ENCODE assay signal across 20 cellular contexts in the genomic region with DNA sequence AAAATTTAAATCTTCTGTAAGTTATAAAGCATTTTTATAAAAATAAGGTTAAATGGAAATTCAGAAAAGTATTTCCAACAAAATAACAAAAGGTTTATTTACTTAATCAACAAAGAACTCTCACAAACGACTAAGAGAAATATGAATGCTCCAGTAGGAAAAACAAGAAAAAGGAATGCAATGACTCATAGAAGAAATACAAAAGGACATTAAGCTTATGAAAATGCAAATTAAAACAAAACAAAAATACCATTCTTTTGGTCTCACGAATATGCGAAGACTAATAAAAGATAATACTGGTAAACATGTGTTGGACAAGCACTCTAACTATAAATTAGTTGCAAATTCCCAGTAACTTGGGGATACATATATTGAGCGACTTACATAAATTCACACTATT. TPM values are rescaled to one million over a fixed set of nuclear protein-coding genes. Genes with fewer than 3 reads are reported as not detected.
DNase-seq lines count a peak whose midpoint lies in the region; ATAC-seq, FAIRE-seq and TF ChIP-seq lines count a peak whose summit lies in the region.
"Had no signal": no experiment of that assay in that cellular context is flagged by ENCODE, and none has a peak within 500 bp of the region (broad histone marks: within the 10 kb centered on the region; RNA-seq: fewer than 3 reads in every experiment).

No MANE protein-coding gene starts in this region.

- no peaks in the 10 kb centered on the region for H3K9me3 ChIP-seq in SK-N-SH

- no peaks in the 10 kb centered on the region for H3K36me3 ChIP-seq in SK-N-SH (replicated peaks in 1 of 2; ENCODE audit: control insufficient read depth in 1 of 2, insufficient read depth in 2 of 2, low read length in 1 of 2)
- H3K36me3 ChIP-seq in bronchial epithelial cell (ENCODE audit: control insufficient read depth, insufficient read depth, low read length), result no peaks in the 10 kb centered on the region
- H3K36me3 ChIP-seq in H7 (replicated peaks; ENCODE audit: control insufficient read depth, insufficient read depth, low read length), result no peaks in the 10 kb centered on the region

- H3K9me2 ChIP-seq in SK-N-SH, result no peaks in the 10 kb centered on the region

- H3K4me3 ChIP-seq in SK-N-SH (ENCODE audit: low read depth in 2 of 2, low read length in 1 of 2), result no peak overlapping the region
- H3K4me3 ChIP-seq in bronchial epithelial cell (ENCODE audit: low read depth, low read length), result no peak overlapping the region
- no peak overlapping the region for H3K4me3 ChIP-seq in H7 (ENCODE audit: insufficient read depth, low read depth, low read length)
- H3K4me3 ChIP-seq: GM12878 had no signal

- TF ChIP-seq CTCF in SK-N-SH (IDR thresholded peaks at IDR 0.05) (no peak), bronchial epithelial cell (IDR thresholded peaks at IDR 0.05; ENCODE audit: insufficient read depth, low read length, severe bottlenecking) (no peak)

- no peaks in the 10 kb centered on the region for H4K20me1 ChIP-seq in SK-N-SH (ENCODE audit: insufficient read depth)

- 70% methylated on average over 4 of the region's 4 CpGs for WGBS in SK-N-SH (ENCODE audit: low lambda C conversion rate)

- ATAC-seq in SK-N-SH treated with all-trans-retinoic acid at 6 μM for 48 hours (no peak), GM18517 (IDR thresholded peaks at IDR 0.05; ENCODE audit: unreplicated experiment) (no peak)
- ATAC-seq: GM12878, Panc1 had no signal

- DNase-seq in SK-N-SH (no peak), bronchial epithelial cell (ENCODE audit: low read depth) (peak; percentile 15), frontal cortex (ENCODE audit: low spot score in 2 of 2) (no peak), H7 (no peak), cerebellar cortex (ENCODE audit: low spot score) (no peak), SIG-M5 treated with dmso at 0.1 percent for 504 hours (lab: John Stamatoyannopoulos, UW; ENCODE audit: unreplicated experiment) (no peak)
- DNase-seq: COR-L47, DMS153, NCI-H1092 treated with DMSO at 0.1 percent for 48 hours, NCI-H1694, NCI-H748 treated with DMSO at 0.1 percent for 48 hours, SHP77 had no signal

- POLR2A ChIA-PET in SK-N-SH (lab: Yijun Ruan, JAX), result no interaction called here

- peaks cover 0 to 3% of the 10 kb centered on the region in 2 experiments; a peak in 1 of 4 replicates for H3K4me1 ChIP-seq in SK-N-SH (ENCODE audit: control insufficient read depth in 1 of 2, insufficient read depth in 2 of 2, low read depth in 1 of 2, low read length in 1 of 2)

- H3K4me2 ChIP-seq in SK-N-SH, result no peak overlapping the region

- CTCF ChIA-PET in SK-N-SH (lab: Yijun Ruan, JAX), result interaction anchor here (1.0 kb wide), 1 partner anchor 78 kb away, joined by 3 read pairs; no protein-coding TSS in a partner anchor

- no peak for TF ChIP-seq RAD21 in SK-N-SH (IDR thresholded peaks at IDR 0.05; ENCODE audit: low read length)

- peak overlapping the region; percentile 39; the same call in 1 of the 2 replicates for H2AFZ ChIP-seq in SK-N-SH (ENCODE audit: low read depth)

- TF ChIP-seq EP300 in SK-N-SH (IDR thresholded peaks at IDR 0.05; ENCODE audit: borderline replicate concordance in 1 of 2, low read depth in 1 of 2, low read length in 1 of 2), result no peak

- H3K79me2 ChIP-seq in SK-N-SH (ENCODE audit: insufficient read depth), result no peaks in the 10 kb centered on the region

- H3K9ac ChIP-seq in SK-N-SH, result no peak overlapping the region

- H3K27ac ChIP-seq in SK-N-SH (ENCODE audit: low read depth in 2 of 2, low read length in 1 of 2), result no peak overlapping the region
- H3K27ac ChIP-seq: 22Rv1, C4-2B had no signal

- FAIRE-seq in bronchial epithelial cell (lab: Jason Lieb, UNC) (no peak), frontal cortex (lab: Jason Lieb, UNC) (peak; percentile 76)
- FAIRE-seq: GM12878, GM18507, HTR-8/SVneo had no signal

- no peaks in the 10 kb centered on the region for H3F3A ChIP-seq in SK-N-SH (replicated peaks; ENCODE audit: insufficient read depth)

- H3K27me3 ChIP-seq in SK-N-SH (ENCODE audit: insufficient read depth) (no peaks in the 10 kb centered on the region), bronchial epithelial cell (ENCODE audit: control insufficient read depth, insufficient read depth, low read length) (no peaks in the 10 kb centered on the region), H7 (ENCODE audit: control insufficient read depth, insufficient read depth, low read length) (no peaks in the 10 kb centered on the region)

TF ChIP-seq in SK-N-SH, 30 proteins besides CTCF, POLR2A, EP300 and RAD21:
- TF ChIP-seq MEF2A (IDR thresholded peaks at IDR 0.05; ENCODE audit: borderline replicate concordance, low read depth) (no peak), FOXJ3 (CRISPR knock-in tag; IDR thresholded peaks at IDR 0.05) (no peak), TEAD4 (IDR thresholded peaks at IDR 0.05; ENCODE audit: borderline replicate concordance, insufficient read depth) (no peak)
- TF ChIP-seq, protein P1, sequence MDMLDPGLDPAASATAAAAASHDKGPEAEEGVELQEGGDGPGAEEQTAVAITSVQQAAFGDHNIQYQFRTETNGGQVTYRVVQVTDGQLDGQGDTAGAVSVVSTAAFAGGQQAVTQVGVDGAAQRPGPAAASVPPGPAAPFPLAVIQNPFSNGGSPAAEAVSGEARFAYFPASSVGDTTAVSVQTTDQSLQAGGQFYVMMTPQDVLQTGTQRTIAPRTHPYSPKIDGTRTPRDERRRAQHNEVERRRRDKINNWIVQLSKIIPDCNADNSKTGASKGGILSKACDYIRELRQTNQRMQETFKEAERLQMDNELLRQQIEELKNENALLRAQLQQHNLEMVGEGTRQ (IDR thresholded peaks at IDR 0.05; ENCODE audit: borderline replicate concordance, low read depth, low read length), result no peak

TF ChIP-seq in SK-N-SH treated with all-trans-retinoic acid at 6 μM for 48 hours, 23 proteins besides CTCF, POLR2A, EP300 and RAD21:
- TF ChIP-seq ZC3H10 (CRISPR knock-in tag; IDR thresholded peaks at IDR 0.05) (no peak), ZNF8 (CRISPR knock-in tag; IDR thresholded peaks at IDR 0.05) (no peak), BACH2 (CRISPR knock-in tag; IDR thresholded peaks at IDR 0.05; ENCODE audit: borderline replicate concordance) (no peak), SNAI2 (CRISPR knock-in tag; IDR thresholded peaks at IDR 0.05) (no peak)
- TF ChIP-seq, protein P2, sequence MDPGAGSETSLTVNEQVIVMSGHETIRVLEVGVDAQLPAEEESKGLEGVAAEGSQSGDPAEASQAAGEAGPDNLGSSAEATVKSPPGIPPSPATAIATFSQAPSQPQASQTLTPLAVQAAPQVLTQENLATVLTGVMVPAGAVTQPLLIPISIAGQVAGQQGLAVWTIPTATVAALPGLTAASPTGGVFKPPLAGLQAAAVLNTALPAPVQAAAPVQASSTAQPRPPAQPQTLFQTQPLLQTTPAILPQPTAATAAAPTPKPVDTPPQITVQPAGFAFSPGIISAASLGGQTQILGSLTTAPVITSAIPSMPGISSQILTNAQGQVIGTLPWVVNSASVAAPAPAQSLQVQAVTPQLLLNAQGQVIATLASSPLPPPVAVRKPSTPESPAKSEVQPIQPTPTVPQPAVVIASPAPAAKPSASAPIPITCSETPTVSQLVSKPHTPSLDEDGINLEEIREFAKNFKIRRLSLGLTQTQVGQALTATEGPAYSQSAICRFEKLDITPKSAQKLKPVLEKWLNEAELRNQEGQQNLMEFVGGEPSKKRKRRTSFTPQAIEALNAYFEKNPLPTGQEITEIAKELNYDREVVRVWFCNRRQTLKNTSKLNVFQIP (CRISPR knock-in tag; IDR thresholded peaks at IDR 0.05; ENCODE audit: borderline replicate concordance, low read depth), result no peak

RNA-seq across cellular contexts. Expression of gene TBC1D5, which starts 17.5 kb away (rescaled TPM):
- polyA plus RNA-seq in SK-N-SH (2012; rRNA removed), result 19.5 and 22.5 TPM in 2 replicates
- 22.1 and 24.4 TPM in 2 replicates for polyA plus RNA-seq in SK-N-SH (2012; cell fraction: cytosol; rRNA removed)
- polyA plus RNA-seq in SK-N-SH (2012; cell fraction: nucleus; rRNA removed), result 9.1 and 15.2 TPM in 2 replicates
- total RNA-seq in bronchial epithelial cell (52.6 and 67.1 TPM in 2 replicates), frontal cortex (77.5 TPM)
- 26.8 and 56.0 TPM in 2 replicates for total RNA-seq in H7 (2014; rRNA removed; shearing (Covaris generic))
